ENCODE assay signal across 8 cellular contexts in the genomic region with DNA sequence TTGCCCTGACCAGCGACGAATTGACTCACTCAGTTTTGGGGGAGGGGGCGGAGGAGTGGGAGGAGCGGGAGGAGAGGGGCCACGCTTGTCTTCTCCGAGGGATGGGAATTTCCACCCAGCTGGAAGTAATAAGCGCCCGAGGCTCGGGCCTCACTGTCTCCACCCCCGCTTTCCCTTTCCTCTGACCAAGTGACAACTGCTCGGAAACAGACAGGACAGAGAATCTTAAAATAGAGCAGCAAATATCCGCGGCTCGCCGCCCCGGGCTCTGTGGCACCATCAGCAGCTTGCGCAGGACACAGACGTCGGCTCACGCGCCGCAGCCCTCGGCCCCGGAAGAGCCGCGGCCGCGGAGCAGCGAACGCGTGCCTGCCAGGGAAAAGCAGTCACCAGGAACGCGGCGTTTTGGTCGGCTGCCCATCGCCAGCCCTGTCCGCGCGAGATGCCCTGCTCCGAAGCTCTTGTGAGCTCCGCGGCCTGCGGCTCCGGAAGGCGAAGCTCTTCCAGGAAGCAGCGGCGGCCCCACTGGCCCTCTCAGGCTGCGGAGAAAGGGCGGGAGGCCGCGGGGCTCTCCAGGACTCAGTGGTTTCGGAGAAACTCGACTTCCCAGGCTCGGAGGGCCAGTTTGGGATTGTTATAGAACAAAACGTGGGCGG. TPM values are rescaled to one million over a fixed set of nuclear protein-coding genes. Genes with fewer than 3 reads are reported as not detected.
DNase-seq lines count a peak whose midpoint lies in the region; ATAC-seq, FAIRE-seq and TF ChIP-seq lines count a peak whose summit lies in the region.

No MANE protein-coding gene starts in this region.

- H3K9ac ChIP-seq in HUES6 (ENCODE audit: low read length): peak overlapping the region; percentile 75
- H3K9ac ChIP-seq in adipocyte (ENCODE audit: low read length): peak overlapping the region; percentile 86

- peaks cover 58% of the 10 kb centered on the region for H3K4me1 ChIP-seq in HUES6 (ENCODE audit: control insufficient read depth, insufficient read depth, low read length)
- peaks cover 50% of the 10 kb centered on the region for H3K4me1 ChIP-seq in adipocyte (ENCODE audit: control insufficient read depth, insufficient read depth, low read length)
- peaks cover 12% of the 10 kb centered on the region for H3K4me1 ChIP-seq in cardiac muscle cell (ENCODE audit: low read depth)
- H3K4me1 ChIP-seq in pancreas: peaks cover 3 to 6% (median 5%) of the 10 kb centered on the region in 3 donors

- H3K4me3 ChIP-seq in HUES6 (ENCODE audit: low read depth, low read length) (peak overlapping the region; percentile 58), adipocyte (ENCODE audit: low read length) (peak overlapping the region; percentile 72), cardiac muscle cell (peak overlapping the region; percentile 23), pancreas (peak overlapping the region; percentile 6 to 39 (median 20))

- FAIRE-seq in pancreas (lab: Jason Lieb, UNC): no peak

- H3K9me3 ChIP-seq in HUES6 (ENCODE audit: control insufficient read depth, insufficient read depth, low read depth, low read length) (no peaks in the 10 kb centered on the region), adipocyte (ENCODE audit: control insufficient read depth, low read length) (no peaks in the 10 kb centered on the region), cardiac muscle cell (ENCODE audit: low read depth) (no peaks in the 10 kb centered on the region), pancreas (no peaks in the 10 kb centered on the region)

- WGBS in pancreas, 2 donors: 27 to 29% methylated on average over 56 of the region's 56 CpGs

- ATAC-seq in GM19467 (IDR thresholded peaks at IDR 0.05; ENCODE audit: unreplicated experiment): peak; percentile 37
- ATAC-seq in pancreas: peak; percentile 67 to 80 (median 74)

- H3K27me3 ChIP-seq in HUES6 (ENCODE audit: control insufficient read depth, insufficient read depth, low read length) (peaks cover 54% of the 10 kb centered on the region), adipocyte (replicated peaks; ENCODE audit: control insufficient read depth, insufficient read depth, low read length) (no peaks in the 10 kb centered on the region), cardiac muscle cell (peaks cover 7% of the 10 kb centered on the region), pancreas (peaks cover 0 to 13% (median 0%) of the 10 kb centered on the region in 4 donors)

- H3K36me3 ChIP-seq in HUES6 (ENCODE audit: control insufficient read depth, insufficient read depth, low read length) (no peaks in the 10 kb centered on the region), adipocyte (ENCODE audit: control insufficient read depth, insufficient read depth, low read length, severe bottlenecking) (no peaks in the 10 kb centered on the region), cardiac muscle cell (no peaks in the 10 kb centered on the region), pancreas (no peaks in the 10 kb centered on the region)

- DNase-seq in CMK (ENCODE audit: low read depth): peak; percentile 81
- peak; percentile 43 for DNase-seq in SK-MEL-5 (ENCODE audit: low read depth, low spot score)
- DNase-seq in adipocyte (ENCODE audit: low read depth): peak; percentile 95
- peak; percentile 70 to 91 for DNase-seq in cardiac muscle cell (ENCODE audit: low read depth in 1 of 2, low spot score in 1 of 2)
- DNase-seq in pancreas: peak; percentile 44 to 77 (median 59)
- DNase-seq in GM19238 (ENCODE audit: insufficient read length, low spot score): no peak

- TF ChIP-seq CTCF in cardiac muscle cell (IDR thresholded peaks at IDR 0.05; ENCODE audit: low read depth, low read length) (no peak), pancreas (IDR thresholded peaks at IDR 0.05) (no peak)

- intact Hi-C loops in pancreas (cut with DNase I): no loop called here

- H3K27ac ChIP-seq in HUES6 (ENCODE audit: low read depth, low read length): peak overlapping the region; percentile 49; the same call in 1 of the 2 replicates
- H3K27ac ChIP-seq in cardiac muscle cell: peak overlapping the region; percentile 4
- peak overlapping the region in 3 of 4 donors; percentile 56 to 79 (median 77) for H3K27ac ChIP-seq in pancreas

- in situ Hi-C loops in SK-MEL-5 (cut with HindIII; ENCODE audit: low pct_unique_long_range_greater_than_20kb, low sequenced_read_pairs): no loop called here

RNA-seq across cellular contexts. Expression of gene RGS16, which starts 10.7 kb away (rescaled TPM):
- 0.16 and 0.24 TPM in 2 replicates for total RNA-seq in SK-MEL-5 (2014; rRNA removed; shearing (Covaris generic))
- 0.36 and 0.79 TPM in 2 replicates for polyA plus RNA-seq in SK-MEL-5 (2015; cell fraction: cytosol; rRNA removed)
- 0.84 and 1.3 TPM in 2 replicates for polyA plus RNA-seq in SK-MEL-5 (2015; cell fraction: nucleus; rRNA removed)
- total RNA-seq in cardiac muscle cell: 1.3 and 1.9 TPM in 2 replicates
- 0.93 and 2.0 TPM in 2 replicates for polyA plus RNA-seq in cardiac muscle cell
- 1 to 10 TPM; 1.8 to 4.4 (median 2.7) TPM for total RNA-seq in pancreas
- polyA plus RNA-seq in pancreas: 10 to 100 TPM in 1 of 2 donors, 1 to 10 TPM in 1; 8.0 to 19.3 TPM

RNA-seq across cellular contexts. Expression of gene RNASEL, which starts 25.9 kb away (rescaled TPM):
- total RNA-seq in SK-MEL-5 (2014; rRNA removed; shearing (Covaris generic)): 5.6 and 6.6 TPM in 2 replicates
- 3.8 and 4.9 TPM in 2 replicates for polyA plus RNA-seq in SK-MEL-5 (2015; cell fraction: cytosol; rRNA removed)
- 10.0 and 11.1 TPM in 2 replicates for polyA plus RNA-seq in SK-MEL-5 (2015; cell fraction: nucleus; rRNA removed)
- total RNA-seq in cardiac muscle cell (1.5 and 2.2 TPM in 2 replicates), pancreas (1 to 10 TPM; 1.1 to 7.0 (median 2.7) TPM)
- polyA plus RNA-seq in cardiac muscle cell (0.87 and 3.5 TPM in 2 replicates), pancreas (1 to 10 TPM; 1.8 to 2.8 TPM)

Comparison
In these comparisons a context has a peak if more than half of its experiments do, and no peak if none do; other contexts are left out.
1. H3K27ac ChIP-seq: peak in every context shown above with its lines; median percentile 77 in pancreas; 49 in HUES6; 4 in cardiac muscle cell.
2. H3K4me3 ChIP-seq: peak in every context shown above with its lines; median percentile 72 in adipocyte; 58 in HUES6; 23 in cardiac muscle cell; 20 in pancreas.